In the genomic region with DNA sequence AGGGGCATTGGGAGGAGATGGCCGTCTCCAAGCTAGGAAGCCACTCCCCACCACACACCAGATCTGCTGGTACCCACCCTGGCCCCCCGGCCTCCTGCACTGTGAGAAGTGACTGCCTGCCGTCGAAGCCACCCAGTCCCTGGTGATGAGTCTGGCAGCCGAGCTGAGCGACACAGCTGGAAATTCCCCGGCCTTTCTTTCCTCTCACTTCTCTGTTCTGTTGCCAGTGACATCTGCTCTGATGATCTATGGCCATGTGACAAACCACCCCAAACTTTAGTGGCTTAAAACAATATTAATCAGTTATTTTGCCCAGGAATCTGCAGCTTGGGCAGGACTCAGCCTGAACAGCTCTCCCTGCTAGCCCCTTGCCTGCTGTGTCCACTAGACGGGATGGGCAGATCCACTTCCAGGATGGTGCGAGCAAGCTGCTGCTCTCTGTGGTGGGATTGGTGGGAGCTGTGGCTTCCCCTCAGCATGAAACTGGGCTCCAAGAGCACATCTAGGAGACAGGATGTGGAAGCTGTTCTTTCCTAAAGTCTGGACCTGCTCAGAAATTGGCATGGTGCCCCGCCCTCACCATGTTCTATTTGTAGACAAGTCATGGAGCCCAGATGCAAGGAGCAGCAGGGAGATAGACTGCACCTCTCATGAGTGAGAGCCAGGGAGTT, we compare ENCODE assay signal across 10 cellular contexts.
DNase-seq lines count a peak whose midpoint lies in the region; ATAC-seq and TF ChIP-seq lines count a peak whose summit lies in the region.
"Had no signal": no experiment of that assay in that cellular context is flagged by ENCODE, and none has a peak within 500 bp of the region (broad histone marks: within the 10 kb centered on the region; RNA-seq: fewer than 3 reads in every experiment).

No MANE protein-coding gene starts in this region.

- DNase-seq in neural progenitor cell (ENCODE audit: low spot score), result no peak
- no peak for DNase-seq in progenitor cell of endocrine pancreas (ENCODE audit: low spot score, unreplicated experiment)
- DNase-seq in NCI-H82 treated with DMSO at 0.1 percent for 48 hours (lab: John Stamatoyannopoulos, UW; ENCODE audit: unreplicated experiment), result no peak
- no peak for DNase-seq in NCI-H748 treated with DMSO at 0.1 percent for 48 hours (lab: John Stamatoyannopoulos, UW)
- no peak for DNase-seq in stimulated activated CD8-positive, alpha-beta memory T cell treated with anti-CD3 and anti-CD28 coated beads, Interleukin-4, amount 100 ng/mL, for 48 hours
- DNase-seq: GM23248 had no signal

- H3K9me3 ChIP-seq in neural progenitor cell (ENCODE audit: low read depth), result no peaks in the 10 kb centered on the region

- H3K27ac Mint-ChIP-seq in neural progenitor cell, result no peak overlapping the region
- no peak overlapping the region for H3K27ac Mint-ChIP-seq in progenitor cell of endocrine pancreas
- H3K27ac Mint-ChIP-seq: activated naive CD8-positive, alpha-beta T cell had no signal

- no peaks in the 10 kb centered on the region for H3F3A ChIP-seq in neural progenitor cell (ENCODE audit: low read depth)

- no peaks in the 10 kb centered on the region for H3K36me3 ChIP-seq in neural progenitor cell

- TF ChIP-seq CTCF in neural progenitor cell (IDR thresholded peaks at IDR 0.05) (no peak), progenitor cell of endocrine pancreas (IDR thresholded peaks at IDR 0.05; ENCODE audit: unreplicated experiment) (no peak)

- no peaks in the 10 kb centered on the region for H3K79me2 ChIP-seq in neural progenitor cell (ENCODE audit: low read depth)

- H3K4me3 Mint-ChIP-seq in neural progenitor cell (peak overlapping the region; percentile 8), progenitor cell of endocrine pancreas (ENCODE audit: low read depth) (no peak overlapping the region)
- H3K4me3 Mint-ChIP-seq: activated naive CD8-positive, alpha-beta T cell had no signal

- no peaks in the 10 kb centered on the region for H3K27me3 Mint-ChIP-seq in neural progenitor cell (ENCODE audit: insufficient read depth, low read depth)
- H3K27me3 Mint-ChIP-seq in progenitor cell of endocrine pancreas, result peaks cover 36% of the 10 kb centered on the region

- H4K20me1 ChIP-seq in neural progenitor cell (ENCODE audit: low read depth), result no peaks in the 10 kb centered on the region

- peak; percentile 92 for ATAC-seq in GM18870 (IDR thresholded peaks at IDR 0.05; ENCODE audit: unreplicated experiment)
- peak; percentile 83 for ATAC-seq in GM21737 (IDR thresholded peaks at IDR 0.05; ENCODE audit: unreplicated experiment)
- peak; percentile 76 for ATAC-seq in HG03575 (IDR thresholded peaks at IDR 0.05; ENCODE audit: extremely low read depth, insufficient number of reproducible peaks, low FRiP score, unreplicated experiment)

- no peak overlapping the region for H2AFZ ChIP-seq in neural progenitor cell (replicated peaks)
- H2AFZ ChIP-seq: GM23248 had no signal

- H3K36me3 Mint-ChIP-seq in neural progenitor cell (no peaks in the 10 kb centered on the region), progenitor cell of endocrine pancreas (ENCODE audit: insufficient read depth) (no peaks in the 10 kb centered on the region)
- H3K36me3 Mint-ChIP-seq: activated naive CD8-positive, alpha-beta T cell had no signal

- no peak overlapping the region for H3K27ac ChIP-seq in neural progenitor cell
- H3K27ac ChIP-seq: GM23248 had no signal

- H3K4me3 ChIP-seq in neural progenitor cell, result no peak overlapping the region
- H3K4me3 ChIP-seq: GM23248 had no signal

- H3K27me3 ChIP-seq in neural progenitor cell, result no peaks in the 10 kb centered on the region

- H3K4me2 ChIP-seq in neural progenitor cell, result no peak overlapping the region

- H3K4me1 ChIP-seq in neural progenitor cell, result no peaks in the 10 kb centered on the region

- peaks cover 12% of the 10 kb centered on the region for H3K4me1 Mint-ChIP-seq in neural progenitor cell
- H3K4me1 Mint-ChIP-seq in progenitor cell of endocrine pancreas (ENCODE audit: low read depth), result peaks cover 1% of the 10 kb centered on the region

- no peak overlapping the region for H3K9ac ChIP-seq in neural progenitor cell
- H3K9ac ChIP-seq: GM23248 had no signal

- H3K9me3 Mint-ChIP-seq in neural progenitor cell, result no peaks in the 10 kb centered on the region
- H3K9me3 Mint-ChIP-seq in progenitor cell of endocrine pancreas (ENCODE audit: low read depth), result no peaks in the 10 kb centered on the region
